ENCODE assay signal across 1 cellular context in genomic region chr1:36086529-36087232, GRCh38.
TF ChIP-seq lines count a peak whose summit lies in the region.

No MANE protein-coding gene starts in this region.

TF ChIP-seq in HEK293, 187 proteins besides CTCF, POLR2A, EP300 and RAD21 (continued from another document):
- no peak for TF ChIP-seq ZBTB11 (tag by site-specific recombination; conservative IDR thresholded peaks at IDR 0.05; ENCODE audit: low read depth)
